ENCODE assay signal across 8 cellular contexts in genomic region chr6:42104095-42104806, GRCh38. TPM values are rescaled to one million over a fixed set of nuclear protein-coding genes. Genes with fewer than 3 reads are reported as not detected.
DNase-seq lines count a peak whose midpoint lies in the region; ATAC-seq and TF ChIP-seq lines count a peak whose summit lies in the region.

No MANE protein-coding gene starts in this region.

- H3K9me3 Mint-ChIP-seq in CD4-positive, alpha-beta T cell: no peaks in the 10 kb centered on the region

- no peak overlapping the region for H3K27ac Mint-ChIP-seq in CD4-positive, alpha-beta T cell

- peak overlapping the region; percentile 63 for H3K4me3 Mint-ChIP-seq in CD4-positive, alpha-beta T cell

- DNase-seq in CD4-positive, alpha-beta T cell: peak; percentile 40 to 75 (median 60)
- DNase-seq in T-helper 22 cell (ENCODE audit: low read depth): peak; percentile 15
- DNase-seq in astrocyte of the spinal cord (ENCODE audit: low read depth, low spot score): peak; percentile 51
- DNase-seq in iPS-NIHi11 (ENCODE audit: low spot score): peak; percentile 91
- DNase-seq in stimulated activated CD4-positive, alpha-beta T cell treated with anti-CD3 and anti-CD28 coated beads, Interleukin-1b, Interleukin-23, amount 100 ng/mL, for 1 hour (ENCODE audit: low read depth in 2 of 2): peak; percentile 7 to 54
- no peak for DNase-seq in NCI-H1436 (lab: John Stamatoyannopoulos, UW)
- DNase-seq in DMS 273 treated with DMSO at 0.1 percent for 48 hours (lab: John Stamatoyannopoulos, UW): no peak

- in situ Hi-C loops in astrocyte of the spinal cord (cut with HindIII; ENCODE audit: low sequenced_read_pairs): no loop called here

- no peaks in the 10 kb centered on the region for H3K27me3 Mint-ChIP-seq in CD4-positive, alpha-beta T cell

- no peak overlapping the region for H3K4me3 ChIP-seq in astrocyte of the spinal cord (ENCODE audit: low read depth, low read length)

- no peak overlapping the region for H3K27ac ChIP-seq in CD4-positive, alpha-beta T cell (ENCODE audit: low read depth, low read length)

- TF ChIP-seq CTCF in CD4-positive, alpha-beta T cell (IDR thresholded peaks at IDR 0.05): peak; percentile 92
- TF ChIP-seq CTCF in astrocyte of the spinal cord (IDR thresholded peaks at IDR 0.05; ENCODE audit: low read depth, low read length): peak; percentile 76

- H3K27me3 ChIP-seq in CD4-positive, alpha-beta T cell (ENCODE audit: control insufficient read depth, insufficient read depth, low read length): no peaks in the 10 kb centered on the region

- CTCF ChIA-PET in CD4-positive, alpha-beta T cell (lab: Charles Lee): interaction anchor here (0.6 to 2.1 kb wide), 22 partner anchors 9 to 1432 kb away, joined by 3 to 10 read pairs (median 3); partner anchors contain the start of genes MRPS10 and TAF8

- peaks cover 8% of the 10 kb centered on the region for H3K4me1 Mint-ChIP-seq in CD4-positive, alpha-beta T cell (ENCODE audit: low read depth)

- ATAC-seq in CD4-positive, alpha-beta T cell (ENCODE audit: poor library complexity): peak; percentile 90
- ATAC-seq in HG02763 (IDR thresholded peaks at IDR 0.05; ENCODE audit: unreplicated experiment): peak; percentile 48

- POLR2A ChIA-PET in CD4-positive, alpha-beta T cell (lab: Charles Lee): interaction anchor here (0.6 to 1.6 kb wide), 4 partner anchors 54 to 317 kb away, joined by 3 to 9 read pairs (median 4); partner anchors contain the start of genes TAF8 and TOMM6

- H3K9me3 ChIP-seq in CD4-positive, alpha-beta T cell (ENCODE audit: control insufficient read depth, low read length): no peaks in the 10 kb centered on the region

- intact Hi-C loops in CD4-positive, alpha-beta T cell (cut with DNase I, micrococcal nuclease): loop anchor here in 1 of 2 experiments (2.0 to 5.0 kb wide), 3 partner anchors 202 to 325 kb away; partner anchors contain the start of gene FRS3

- H3K36me3 Mint-ChIP-seq in CD4-positive, alpha-beta T cell (ENCODE audit: low read depth): no peaks in the 10 kb centered on the region

RNA-seq across cellular contexts. Expression of gene C6orf132, which starts 38.2 kb away (rescaled TPM):
- total RNA-seq in CD4-positive, alpha-beta T cell: not detected

RNA-seq across cellular contexts. Expression of gene TAF8, which starts 53.9 kb away (rescaled TPM):
- 10 to 100 TPM; 30.1 to 34.7 TPM for total RNA-seq in CD4-positive, alpha-beta T cell

Comparison
In these comparisons a context has a peak if more than half of its experiments do, and no peak if none do; other contexts are left out.
1. DNase-seq: peak in CD4-positive, alpha-beta T cell (10 of 10), T-helper 22 cell (single experiment), astrocyte of the spinal cord (single experiment), iPS-NIHi11 (single experiment) and stimulated activated CD4-positive, alpha-beta T cell treated with anti-CD3 and anti-CD28 coated beads, Interleukin-1b, Interleukin-23, amount 100 ng/mL, for 1 hour (2 of 2); none in NCI-H1436 (single experiment) and DMS 273 treated with DMSO at 0.1 percent for 48 hours (single experiment).